ENCODE assay signal across 1 cellular context in the genomic region with DNA sequence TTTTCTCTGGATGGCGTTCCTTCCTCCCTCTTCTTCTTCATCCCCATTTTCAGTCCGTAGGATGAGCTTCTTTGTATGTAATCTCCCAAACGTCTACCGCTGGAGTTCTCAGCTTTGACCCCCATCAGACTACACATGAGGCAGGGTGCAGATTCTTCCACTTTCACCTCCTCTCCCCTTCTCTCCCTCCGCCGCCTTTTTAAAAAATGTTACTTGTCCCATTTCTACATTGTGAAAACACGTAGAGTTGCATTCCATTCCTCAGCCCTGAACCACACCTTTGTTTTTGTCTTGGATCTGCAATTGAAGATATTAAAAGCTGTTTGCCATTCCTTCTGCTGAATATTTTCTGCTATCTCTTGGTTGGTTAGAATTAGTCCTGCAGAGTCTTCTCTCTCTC.
TF ChIP-seq lines count a peak whose summit lies in the region.

No MANE protein-coding gene starts in this region.

TF ChIP-seq in SK-N-SH treated with all-trans-retinoic acid at 6 μM for 48 hours, 23 proteins besides CTCF, POLR2A, EP300 and RAD21 (continued from another document):
- TF ChIP-seq TOX (CRISPR knock-in tag; IDR thresholded peaks at IDR 0.05; ENCODE audit: borderline replicate concordance) (no peak), BACH2 (CRISPR knock-in tag; IDR thresholded peaks at IDR 0.05; ENCODE audit: borderline replicate concordance) (no peak), OSR1 (CRISPR knock-in tag; IDR thresholded peaks at IDR 0.05) (no peak), GLIS3 (CRISPR knock-in tag; IDR thresholded peaks at IDR 0.05) (no peak)
- TF ChIP-seq, protein P1, sequence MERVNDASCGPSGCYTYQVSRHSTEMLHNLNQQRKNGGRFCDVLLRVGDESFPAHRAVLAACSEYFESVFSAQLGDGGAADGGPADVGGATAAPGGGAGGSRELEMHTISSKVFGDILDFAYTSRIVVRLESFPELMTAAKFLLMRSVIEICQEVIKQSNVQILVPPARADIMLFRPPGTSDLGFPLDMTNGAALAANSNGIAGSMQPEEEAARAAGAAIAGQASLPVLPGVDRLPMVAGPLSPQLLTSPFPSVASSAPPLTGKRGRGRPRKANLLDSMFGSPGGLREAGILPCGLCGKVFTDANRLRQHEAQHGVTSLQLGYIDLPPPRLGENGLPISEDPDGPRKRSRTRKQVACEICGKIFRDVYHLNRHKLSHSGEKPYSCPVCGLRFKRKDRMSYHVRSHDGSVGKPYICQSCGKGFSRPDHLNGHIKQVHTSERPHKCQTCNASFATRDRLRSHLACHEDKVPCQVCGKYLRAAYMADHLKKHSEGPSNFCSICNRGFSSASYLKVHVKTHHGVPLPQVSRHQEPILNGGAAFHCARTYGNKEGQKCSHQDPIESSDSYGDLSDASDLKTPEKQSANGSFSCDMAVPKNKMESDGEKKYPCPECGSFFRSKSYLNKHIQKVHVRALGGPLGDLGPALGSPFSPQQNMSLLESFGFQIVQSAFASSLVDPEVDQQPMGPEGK (CRISPR knock-in tag; IDR thresholded peaks at IDR 0.05; ENCODE audit: borderline replicate concordance) = no peak
